8 cellular contexts compared by ENCODE assay signal in the genomic region with DNA sequence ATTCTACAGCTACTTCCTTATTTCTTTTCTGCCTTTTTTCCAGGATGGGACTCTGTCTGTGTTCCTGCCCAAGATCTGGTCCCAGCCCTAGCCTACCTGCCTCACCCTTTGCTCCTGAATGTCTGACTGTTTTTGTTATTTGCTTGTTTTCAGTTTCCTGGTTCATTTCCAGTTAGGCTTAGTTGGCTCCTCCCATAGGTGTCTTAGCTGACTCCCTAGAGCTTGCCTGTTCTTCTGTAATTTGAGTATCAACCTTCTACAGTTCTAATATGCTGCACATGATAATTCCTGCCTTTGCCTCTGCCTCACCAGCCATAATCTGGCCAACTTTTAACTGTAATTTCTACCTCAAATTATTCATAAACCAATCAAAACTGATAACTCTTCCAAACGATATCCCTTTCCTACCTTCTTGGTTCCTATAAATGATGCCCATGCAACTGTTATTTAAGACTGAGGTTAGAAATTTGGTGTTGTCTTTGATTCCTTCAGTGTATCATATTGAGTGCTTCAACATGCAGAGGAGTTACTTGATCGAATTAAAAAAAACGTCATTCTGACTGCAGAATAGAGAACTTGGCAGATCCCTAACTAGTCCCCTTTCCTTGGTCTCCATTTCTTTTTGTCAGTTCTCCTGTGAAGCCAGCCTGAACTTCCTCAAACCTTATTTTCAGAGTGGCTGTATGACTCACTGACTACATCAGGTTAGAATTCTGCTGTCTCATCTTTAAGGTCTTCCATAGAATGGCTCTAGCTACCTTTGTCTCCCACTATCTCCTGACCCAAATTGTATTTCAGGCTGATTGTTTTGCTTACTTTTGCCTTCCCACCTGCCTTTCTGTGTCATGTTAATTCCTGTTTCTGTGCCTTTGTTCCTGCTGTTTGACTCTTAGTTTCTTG. TPM values are rescaled to one million over a fixed set of nuclear protein-coding genes. Genes with fewer than 3 reads are reported as not detected.
DNase-seq lines count a peak whose midpoint lies in the region; ATAC-seq, FAIRE-seq and TF ChIP-seq lines count a peak whose summit lies in the region.

No MANE protein-coding gene starts in this region.

- peaks cover 53% of the 10 kb centered on the region for H3K4me1 Mint-ChIP-seq in activated naive CD4-positive, alpha-beta T cell treated with anti-CD3 and anti-CD28 coated beads, Interleukin-2, amount 50 U/mL, for 24 hours

- H3K23ac ChIP-seq in mesenchymal stem cell (ENCODE audit: low read length in 2 of 2), result no peak overlapping the region

- no peak overlapping the region for H4K8ac ChIP-seq in mesenchymal stem cell (ENCODE audit: low read length)

- no peak overlapping the region for H3K4ac ChIP-seq in mesenchymal stem cell (ENCODE audit: low read depth in 1 of 2, low read length in 2 of 2)

- no peak overlapping the region for H2AFZ ChIP-seq in mesenchymal stem cell (ENCODE audit: low read depth, low read length)

- no peak overlapping the region for H4K91ac ChIP-seq in mesenchymal stem cell (ENCODE audit: low read length)

- no peak for DNase-seq in activated naive CD4-positive, alpha-beta T cell treated with anti-CD3 and anti-CD28 coated beads, Interleukin-2, amount 50 U/mL, for 16 hours
- DNase-seq in NCI-H69 (lab: John Stamatoyannopoulos, UW), result peak; percentile 64
- DNase-seq in bronchial epithelial cell (ENCODE audit: low read depth), result peak; percentile 86
- peak; percentile 65 for DNase-seq in mesenchymal stem cell
- no peak for DNase-seq in middle frontal gyrus (ENCODE audit: extremely low spot score, low spot score)
- DNase-seq in stimulated activated CD4-positive, alpha-beta T cell treated with anti-CD3 and anti-CD28 coated beads, Interleukin-2, amount 100 ng/mL, for 24 hours, result no peak

- TF ChIP-seq CTCF in bronchial epithelial cell (IDR thresholded peaks at IDR 0.05; ENCODE audit: insufficient read depth, low read length, severe bottlenecking), result no peak

- WGBS in mesenchymal stem cell, result 85% methylated on average over 2 of the region's 3 CpGs

- H2AK5ac ChIP-seq in mesenchymal stem cell (ENCODE audit: low read length, severe bottlenecking), result peak overlapping the region; percentile 96

- ATAC-seq in HG03565 (IDR thresholded peaks at IDR 0.05; ENCODE audit: unreplicated experiment), result no peak

- H3K27ac Mint-ChIP-seq in activated naive CD4-positive, alpha-beta T cell treated with anti-CD3 and anti-CD28 coated beads, Interleukin-2, amount 50 U/mL, for 24 hours, result peak overlapping the region; percentile 46

- no peak overlapping the region for H3K14ac ChIP-seq in mesenchymal stem cell (ENCODE audit: low read length in 2 of 2)

- H3K4me2 ChIP-seq in mesenchymal stem cell (ENCODE audit: low read length, poor library complexity, severe bottlenecking), result no peak overlapping the region

- no peak for FAIRE-seq in bronchial epithelial cell (lab: Jason Lieb, UNC)

- H2BK120ac ChIP-seq in mesenchymal stem cell (ENCODE audit: low read depth, low read length), result no peak overlapping the region

- H3K4me3 ChIP-seq in bronchial epithelial cell (ENCODE audit: low read depth, low read length) (no peak overlapping the region), mesenchymal stem cell (ENCODE audit: insufficient read depth in 1 of 2, low read depth in 1 of 2, low read length in 2 of 2) (no peak overlapping the region)

- H3K27ac ChIP-seq in mesenchymal stem cell (ENCODE audit: low read length, poor library complexity, severe bottlenecking), result peak overlapping the region; percentile 79

- H3K9me3 ChIP-seq in mesenchymal stem cell (ENCODE audit: control insufficient read depth, low read length), result no peaks in the 10 kb centered on the region

- H3K4me3 Mint-ChIP-seq in activated naive CD4-positive, alpha-beta T cell treated with anti-CD3 and anti-CD28 coated beads, Interleukin-2, amount 50 U/mL, for 24 hours, result peak overlapping the region; percentile 0

- peaks cover 3% of the 10 kb centered on the region for H3K4me1 ChIP-seq in mesenchymal stem cell (ENCODE audit: control insufficient read depth, insufficient read depth, low read depth, low read length)

- H2BK5ac ChIP-seq in mesenchymal stem cell (ENCODE audit: low read depth, low read length, poor library complexity, severe bottlenecking), result no peak overlapping the region

- peaks cover 11% of the 10 kb centered on the region for H3K79me1 ChIP-seq in mesenchymal stem cell (replicated peaks; ENCODE audit: low read length, poor library complexity, severe bottlenecking)

- H3K36me3 ChIP-seq in bronchial epithelial cell (ENCODE audit: control insufficient read depth, insufficient read depth, low read length) (no peaks in the 10 kb centered on the region), mesenchymal stem cell (ENCODE audit: control insufficient read depth in 1 of 2, insufficient read depth in 2 of 2, low read depth in 1 of 2, low read length in 2 of 2) (peaks cover 5 to 14% of the 10 kb centered on the region in 2 experiments)

- H3K18ac ChIP-seq in mesenchymal stem cell (ENCODE audit: low read depth in 1 of 2, low read length in 2 of 2), result peak overlapping the region in 1 of 2 experiments; percentile 47

- H3K9ac ChIP-seq in mesenchymal stem cell (ENCODE audit: low read length), result peak overlapping the region; percentile 49

- H2BK12ac ChIP-seq in mesenchymal stem cell (ENCODE audit: low read length in 2 of 2), result no peak overlapping the region

- no peaks in the 10 kb centered on the region for H3K27me3 Mint-ChIP-seq in activated naive CD4-positive, alpha-beta T cell treated with anti-CD3 and anti-CD28 coated beads, Interleukin-2, amount 50 U/mL, for 24 hours

- no peaks in the 10 kb centered on the region for H3K9me3 Mint-ChIP-seq in activated naive CD4-positive, alpha-beta T cell treated with anti-CD3 and anti-CD28 coated beads, Interleukin-2, amount 50 U/mL, for 24 hours

- no peaks in the 10 kb centered on the region for H3K27me3 ChIP-seq in bronchial epithelial cell (ENCODE audit: control insufficient read depth, insufficient read depth, low read length)
- H3K27me3 ChIP-seq in mesenchymal stem cell (ENCODE audit: control insufficient read depth in 1 of 2, insufficient read depth in 1 of 2, low read length in 2 of 2), result no peaks in the 10 kb centered on the region

- no peak overlapping the region for H2BK15ac ChIP-seq in mesenchymal stem cell (ENCODE audit: low read depth, poor library complexity, severe bottlenecking)

- H3K36me3 Mint-ChIP-seq in activated naive CD4-positive, alpha-beta T cell treated with anti-CD3 and anti-CD28 coated beads, Interleukin-2, amount 50 U/mL, for 24 hours, result peaks cover 13% of the 10 kb centered on the region

RNA-seq across cellular contexts. Expression of gene GOLM2, which starts 8.4 kb away (rescaled TPM):
- 46.5 and 47.7 TPM in 2 replicates for total RNA-seq in bronchial epithelial cell
- 102 TPM for polyA plus RNA-seq in mesenchymal stem cell (2013, experiment 1 of 2)
- polyA plus RNA-seq in mesenchymal stem cell (2013, experiment 2 of 2), result 107 TPM

Comparison
In these comparisons a context has a peak if more than half of its experiments do, and no peak if none do; other contexts are left out.
1. DNase-seq: peak in NCI-H69 (single experiment), bronchial epithelial cell (single experiment) and mesenchymal stem cell (single experiment); none in activated naive CD4-positive, alpha-beta T cell treated with anti-CD3 and anti-CD28 coated beads, Interleukin-2, amount 50 U/mL, for 16 hours (single experiment), middle frontal gyrus (single experiment) and stimulated activated CD4-positive, alpha-beta T cell treated with anti-CD3 and anti-CD28 coated beads, Interleukin-2, amount 100 ng/mL, for 24 hours (0 of 2).